In genomic region chr1:173717238-173717637, GRCh38 we compare ENCODE assay signal across 17 cellular contexts. TPM values are rescaled to one million over a fixed set of nuclear protein-coding genes. Genes with fewer than 3 reads are reported as not detected.
DNase-seq lines count a peak whose midpoint lies in the region; ATAC-seq and TF ChIP-seq lines count a peak whose summit lies in the region.
"Had no signal": no experiment of that assay in that cellular context is flagged by ENCODE, and none has a peak within 500 bp of the region (broad histone marks: within the 10 kb centered on the region; RNA-seq: fewer than 3 reads in every experiment).

No MANE protein-coding gene starts in this region.

- H3K4me3 Mint-ChIP-seq in CD8-positive, alpha-beta T cell, result peak overlapping the region; percentile 33
- peak overlapping the region; percentile 36 to 96 (median 64) for H3K4me3 Mint-ChIP-seq in naive thymus-derived CD4-positive, alpha-beta T cell
- H3K4me3 Mint-ChIP-seq: CD14-positive monocyte, WTC11 had no signal

- POLR2A ChIA-PET in CD8-positive, alpha-beta T cell (lab: Charles Lee), result interaction anchor here (1.0 to 1.5 kb wide), 2 partner anchors 240 to 1283 kb away, joined by 3 to 5 read pairs; partner anchors contain the start of gene PRDX6
- POLR2A ChIA-PET in naive thymus-derived CD4-positive, alpha-beta T cell (lab: Charles Lee), result interaction anchor here (0.6 to 0.7 kb wide), 2 partner anchors 15 to 1294 kb away, joined by 3 read pairs; no protein-coding TSS in a partner anchor

- peak overlapping the region; percentile 21 for H3K27ac Mint-ChIP-seq in CD8-positive, alpha-beta T cell
- peak overlapping the region in 4 of 9 donors; percentile 2 to 71 (median 45) for H3K27ac Mint-ChIP-seq in naive thymus-derived CD4-positive, alpha-beta T cell
- H3K27ac Mint-ChIP-seq: CD14-positive monocyte, WTC11 had no signal

- no peaks in the 10 kb centered on the region for H3K27me3 Mint-ChIP-seq in CD8-positive, alpha-beta T cell (ENCODE audit: low read depth)
- peaks cover 0 to 14% (median 0%) of the 10 kb centered on the region in 5 donors for H3K27me3 Mint-ChIP-seq in naive thymus-derived CD4-positive, alpha-beta T cell

- H3K9me3 ChIP-seq in CD8-positive, alpha-beta T cell (ENCODE audit: low read length), result no peaks in the 10 kb centered on the region
- H3K9me3 ChIP-seq in Karpas-422 (ENCODE audit: low read length) (no peaks in the 10 kb centered on the region), mammary epithelial cell (replicated peaks; ENCODE audit: insufficient read depth, low read length) (no peaks in the 10 kb centered on the region), smooth muscle cell (replicated peaks; ENCODE audit: low read depth) (no peaks in the 10 kb centered on the region)
- no peaks in the 10 kb centered on the region for H3K9me3 ChIP-seq in naive thymus-derived CD4-positive, alpha-beta T cell (ENCODE audit: control insufficient read depth in 2 of 3, low read length in 3 of 3)
- H3K9me3 ChIP-seq: MG63, sigmoid colon, SJCRH30 had no signal

- dilution Hi-C loops in mammary epithelial cell (cut with HindIII; ENCODE audit: low sequenced_read_pairs), result no loop called here

- no peak overlapping the region for H3K27ac ChIP-seq in CD8-positive, alpha-beta T cell (ENCODE audit: low read depth, low read length)
- H3K27ac ChIP-seq in Karpas-422 (ENCODE audit: low read length) (peak overlapping the region; percentile 57), mammary epithelial cell (ENCODE audit: insufficient read depth, low read depth, low read length) (no peak overlapping the region), smooth muscle cell (ENCODE audit: low read depth) (no peak overlapping the region)
- H3K27ac ChIP-seq in naive thymus-derived CD4-positive, alpha-beta T cell (ENCODE audit: low read depth, low read length), result no peak overlapping the region
- H3K27ac ChIP-seq: HL-60, sigmoid colon, SJCRH30 had no signal

- H3K36me3 Mint-ChIP-seq in CD8-positive, alpha-beta T cell, result peaks cover 43% of the 10 kb centered on the region
- H3K36me3 Mint-ChIP-seq in naive thymus-derived CD4-positive, alpha-beta T cell, result peaks cover 0 to 42% (median 30%) of the 10 kb centered on the region in 5 donors

- H2AFZ ChIP-seq in Karpas-422 (ENCODE audit: low read length), result no peak overlapping the region
- no peak overlapping the region for H2AFZ ChIP-seq in mammary epithelial cell (ENCODE audit: low read depth, low read length)
- no peak overlapping the region for H2AFZ ChIP-seq in smooth muscle cell (ENCODE audit: low read depth)

- peak overlapping the region; percentile 95 for H3K4me2 ChIP-seq in Karpas-422 (ENCODE audit: low read depth, low read length, poor library complexity, severe bottlenecking)
- peak overlapping the region; percentile 76 for H3K4me2 ChIP-seq in mammary epithelial cell (ENCODE audit: insufficient read depth, low read depth, low read length)
- no peak overlapping the region for H3K4me2 ChIP-seq in smooth muscle cell

- peaks cover 24% of the 10 kb centered on the region for H3K4me1 ChIP-seq in CD8-positive, alpha-beta T cell (ENCODE audit: insufficient read depth, low read length)
- H3K4me1 ChIP-seq in Karpas-422 (ENCODE audit: low read length) (peaks cover 48% of the 10 kb centered on the region), mammary epithelial cell (ENCODE audit: insufficient read depth, low read length) (peaks cover 4% of the 10 kb centered on the region), smooth muscle cell (ENCODE audit: low read depth) (peaks cover 16% of the 10 kb centered on the region)
- peaks cover 11 to 18% of the 10 kb centered on the region in 2 donors for H3K4me1 ChIP-seq in naive thymus-derived CD4-positive, alpha-beta T cell (ENCODE audit: control insufficient read depth in 2 of 2, insufficient read depth in 2 of 2, low read length in 2 of 2)
- H3K4me1 ChIP-seq: SJCRH30 had no signal

- H3K4me1 Mint-ChIP-seq in CD8-positive, alpha-beta T cell (ENCODE audit: low read depth), result peaks cover 56% of the 10 kb centered on the region
- H3K4me1 Mint-ChIP-seq in naive thymus-derived CD4-positive, alpha-beta T cell, result peaks cover 30 to 68% (median 50%) of the 10 kb centered on the region in 7 donors

- intact Hi-C loops in CD8-positive, alpha-beta T cell (cut with DNase I, micrococcal nuclease), result loop anchor here (10.0 kb wide), 3 partner anchors 1272 to 1308 kb away; partner anchors contain the start of genes MRPS14 (in 2 of the 2), CACYBP (in 1 of the 2) and PIGC (in 1 of the 2)
- intact Hi-C loops in mammary epithelial cell (cut with micrococcal nuclease), result loop anchor here (10.0 kb wide), 1 partner anchor 972 kb away; no protein-coding TSS in a partner anchor
- intact Hi-C loops in naive thymus-derived CD4-positive, alpha-beta T cell (cut with micrococcal nuclease), result loop anchor here (5.0 to 10.0 kb wide), 5 partner anchors 55 to 1972 kb away; partner anchors contain the start of genes MRPS14 (in 1 of the 2), PIGC (in 1 of the 2) and VAMP4 (in 1 of the 2)

- no peaks in the 10 kb centered on the region for H3K27me3 ChIP-seq in CD8-positive, alpha-beta T cell (ENCODE audit: insufficient read depth, low read length)
- H3K27me3 ChIP-seq in Karpas-422 (ENCODE audit: low read length) (no peaks in the 10 kb centered on the region), mammary epithelial cell (ENCODE audit: insufficient read depth, low read length) (no peaks in the 10 kb centered on the region), smooth muscle cell (ENCODE audit: low read depth) (peaks cover 9% of the 10 kb centered on the region)
- H3K27me3 ChIP-seq in naive thymus-derived CD4-positive, alpha-beta T cell (ENCODE audit: control insufficient read depth in 2 of 2, insufficient read depth in 2 of 2, low read length in 2 of 2), result no peaks in the 10 kb centered on the region
- H3K27me3 ChIP-seq: MG63, sigmoid colon, SJCRH30 had no signal

- no peaks in the 10 kb centered on the region for H3K9me2 ChIP-seq in Karpas-422 (replicated peaks; ENCODE audit: insufficient read depth, low read length)

- BruUV-seq in mammary epithelial cell (replicated peaks; lab: Mats Ljungman, UMichigan), result no TSS peak

- H3K79me2 ChIP-seq in Karpas-422 (ENCODE audit: low read length), result peaks cover 69% of the 10 kb centered on the region
- peaks cover 57% of the 10 kb centered on the region for H3K79me2 ChIP-seq in mammary epithelial cell (ENCODE audit: insufficient read depth, low read length)
- peaks cover 38% of the 10 kb centered on the region for H3K79me2 ChIP-seq in smooth muscle cell (ENCODE audit: low read depth)

- H3K9ac ChIP-seq in Karpas-422 (ENCODE audit: low read length), result 0 out of 2 replicates have a peak overlapping the region, but pooled peaks have one; percentile 14
- no peak overlapping the region for H3K9ac ChIP-seq in mammary epithelial cell (ENCODE audit: insufficient read depth, low read length)
- H3K9ac ChIP-seq in smooth muscle cell (ENCODE audit: low read depth), result no peak overlapping the region

- H3K4me3 ChIP-seq in CD8-positive, alpha-beta T cell (ENCODE audit: low read depth, low read length), result no peak overlapping the region
- H3K4me3 ChIP-seq in Karpas-422 (ENCODE audit: low read length), result peak overlapping the region; percentile 87
- peak overlapping the region in 1 of 3 experiments; percentile 74 for H3K4me3 ChIP-seq in mammary epithelial cell (replicated peaks in 1 of 3; ENCODE audit: insufficient read depth in 1 of 3, low read depth in 2 of 3, low read length in 3 of 3)
- H3K4me3 ChIP-seq in naive thymus-derived CD4-positive, alpha-beta T cell (ENCODE audit: low read length), result no peak overlapping the region
- H3K4me3 ChIP-seq in smooth muscle cell, result no peak overlapping the region
- H3K4me3 ChIP-seq: MG63, sigmoid colon, SJCRH30 had no signal

- CTCF ChIA-PET in CD8-positive, alpha-beta T cell (lab: Charles Lee), result interaction anchor here (1.4 kb wide), 1 partner anchor 287 kb away, joined by 6 read pairs; no protein-coding TSS in a partner anchor
- CTCF ChIA-PET in mammary epithelial cell (lab: Charles Lee; ENCODE audit: low non-redundant PET), result interaction anchor here (0.6 kb wide), 1 partner anchor 545 kb away, joined by 3 read pairs; no protein-coding TSS in a partner anchor
- CTCF ChIA-PET in naive thymus-derived CD4-positive, alpha-beta T cell (lab: Charles Lee), result interaction anchor here (0.6 to 0.7 kb wide), 2 partner anchors 287 to 1027 kb away, joined by 3 to 5 read pairs; no protein-coding TSS in a partner anchor

- WGBS in mammary epithelial cell (ENCODE audit: low coverage, missing lambda C conversion rate), result 89% methylated on average over 2 of the region's 2 CpGs
- WGBS in smooth muscle cell (ENCODE audit: low lambda C conversion rate), result 98% methylated on average over 2 of the region's 2 CpGs

- H4K20me1 ChIP-seq in Karpas-422 (ENCODE audit: insufficient read depth, low read depth, low read length) (no peaks in the 10 kb centered on the region), mammary epithelial cell (ENCODE audit: insufficient read depth, low read length) (no peaks in the 10 kb centered on the region), smooth muscle cell (ENCODE audit: low read depth) (peaks cover 21% of the 10 kb centered on the region)

- peaks cover 3% of the 10 kb centered on the region for H3K36me3 ChIP-seq in CD8-positive, alpha-beta T cell (ENCODE audit: insufficient read depth, low read length)
- H3K36me3 ChIP-seq in Karpas-422 (ENCODE audit: insufficient read depth, low read length) (peaks cover 5% of the 10 kb centered on the region; the same call in 1 of the 2 replicates), mammary epithelial cell (ENCODE audit: insufficient read depth, low read length) (no peaks in the 10 kb centered on the region), smooth muscle cell (ENCODE audit: low read depth) (no peaks in the 10 kb centered on the region)
- H3K36me3 ChIP-seq in naive thymus-derived CD4-positive, alpha-beta T cell (ENCODE audit: control insufficient read depth in 2 of 3, insufficient read depth in 3 of 3, low read length in 3 of 3), result peaks cover 0 to 6% (median 4%) of the 10 kb centered on the region in 3 experiments
- H3K36me3 ChIP-seq: SJCRH30 had no signal

- no peaks in the 10 kb centered on the region for H3K9me3 Mint-ChIP-seq in CD8-positive, alpha-beta T cell
- H3K9me3 Mint-ChIP-seq in naive thymus-derived CD4-positive, alpha-beta T cell, result peaks cover 0 to 3% (median 0%) of the 10 kb centered on the region in 11 donors
- H3K9me3 Mint-ChIP-seq: activated T-cell treated with anti-CD3 and anti-CD28 coated beads, Interleukin-2, amount 50 U/mL, for 4 hours had no signal

- in situ Hi-C loops in mammary epithelial cell (cut with MboI; ENCODE audit: low sequenced_read_pairs in 2 of 2), result no loop called here

- no peak for TF ChIP-seq CTCF in CD8-positive, alpha-beta T cell (IDR thresholded peaks at IDR 0.05)
- TF ChIP-seq CTCF in mammary epithelial cell (conservative IDR thresholded peaks at IDR 0.05 in 1 of 2, IDR thresholded peaks at IDR 0.05 in 1 of 2; ENCODE audit: extremely low read depth in 1 of 2, insufficient read depth in 1 of 2, low read depth in 1 of 2, low read length in 2 of 2), result no peak
- no peak for TF ChIP-seq CTCF in smooth muscle cell (IDR thresholded peaks at IDR 0.05; ENCODE audit: borderline replicate concordance, insufficient read depth, poor library complexity, severe bottlenecking)

- ATAC-seq in CD8-positive, alpha-beta T cell, result no peak
- no peak for ATAC-seq in naive thymus-derived CD4-positive, alpha-beta T cell
- ATAC-seq in HG02852 (IDR thresholded peaks at IDR 0.05; ENCODE audit: unreplicated experiment), result no peak
- ATAC-seq: activated T-cell treated with anti-CD3 and anti-CD28 coated beads, Interleukin-2, amount 50 U/mL, for 4 hours; WTC11 had no signal

- no peak for DNase-seq in CD8-positive, alpha-beta T cell
- peak; percentile 58 for DNase-seq in Karpas-422
- no peak for DNase-seq in mammary epithelial cell
- DNase-seq in naive thymus-derived CD4-positive, alpha-beta T cell, result no peak
- no peak for DNase-seq in NCI-H446 (lab: John Stamatoyannopoulos, UW)
- DNase-seq in anterior cingulate cortex (lab: John Stamatoyannopoulos, UW), result no peak
- no peak for DNase-seq in smooth muscle cell (lab: John Stamatoyannopoulos, UW; ENCODE audit: unreplicated experiment)
- DNase-seq: activated T-cell treated with anti-CD3 and anti-CD28 coated beads, Interleukin-2, amount 50 U/mL, for 4 hours; effector memory CD4-positive, alpha-beta T cell; GF-D8; MG63; sigmoid colon; SJCRH30 had no signal

- no peaks in the 10 kb centered on the region for H3F3A ChIP-seq in smooth muscle cell (ENCODE audit: low read depth)

RNA-seq across cellular contexts. Expression of gene KLHL20, which starts 2.5 kb away (rescaled TPM):
- total RNA-seq in CD8-positive, alpha-beta T cell, result 10 to 100 TPM; 27.9 to 29.0 TPM
- total RNA-seq in Karpas-422 (2014; rRNA removed; shearing (Covaris generic); ENCODE audit: low replicate concordance), result 17.0 and 28.4 TPM in 2 replicates
- 10 to 100 TPM; 25.7 to 26.3 TPM for total RNA-seq in mammary epithelial cell
- polyA plus RNA-seq in mammary epithelial cell, result 12.3 TPM
- 19.1 TPM for polyA minus RNA-seq in mammary epithelial cell
- total RNA-seq in naive thymus-derived CD4-positive, alpha-beta T cell, result 10 to 100 TPM; 28.3 to 40.9 (median 32.8) TPM
- 10 to 100 TPM; 25.5 to 27.3 TPM for polyA plus RNA-seq in naive thymus-derived CD4-positive, alpha-beta T cell
- total RNA-seq in smooth muscle cell, result 47.6 and 49.7 TPM in 2 replicates
- 21.2 and 25.6 TPM in 2 replicates for polyA plus RNA-seq in smooth muscle cell

RNA-seq across cellular contexts. Expression of gene ANKRD45, which starts 47.6 kb away (rescaled TPM):
- total RNA-seq in CD8-positive, alpha-beta T cell, result not detected
- total RNA-seq in Karpas-422 (2014; rRNA removed; shearing (Covaris generic); ENCODE audit: low replicate concordance), result not detected in 2 replicates
- total RNA-seq in mammary epithelial cell (1 to 10 TPM in 1 of 2 donors, under 1 TPM in 1; 0.28 to 1.7 TPM), smooth muscle cell (0.72 TPM in 1 of 2 replicates, not detected in the other)
- polyA plus RNA-seq in mammary epithelial cell (not detected), smooth muscle cell (1.8 and 5.3 TPM in 2 replicates)
- polyA minus RNA-seq in mammary epithelial cell, result not detected
- total RNA-seq in naive thymus-derived CD4-positive, alpha-beta T cell, result not detected
- polyA plus RNA-seq in naive thymus-derived CD4-positive, alpha-beta T cell, result not detected
- total RNA-seq: activated T-cell treated with anti-CD3 and anti-CD28 coated beads, Interleukin-2, amount 50 U/mL, for 4 hours; SJCRH30 had no signal
- polyA plus RNA-seq: CD14-positive monocyte had no signal
